ENCODE assay signal across 12 cellular contexts in the genomic region with DNA sequence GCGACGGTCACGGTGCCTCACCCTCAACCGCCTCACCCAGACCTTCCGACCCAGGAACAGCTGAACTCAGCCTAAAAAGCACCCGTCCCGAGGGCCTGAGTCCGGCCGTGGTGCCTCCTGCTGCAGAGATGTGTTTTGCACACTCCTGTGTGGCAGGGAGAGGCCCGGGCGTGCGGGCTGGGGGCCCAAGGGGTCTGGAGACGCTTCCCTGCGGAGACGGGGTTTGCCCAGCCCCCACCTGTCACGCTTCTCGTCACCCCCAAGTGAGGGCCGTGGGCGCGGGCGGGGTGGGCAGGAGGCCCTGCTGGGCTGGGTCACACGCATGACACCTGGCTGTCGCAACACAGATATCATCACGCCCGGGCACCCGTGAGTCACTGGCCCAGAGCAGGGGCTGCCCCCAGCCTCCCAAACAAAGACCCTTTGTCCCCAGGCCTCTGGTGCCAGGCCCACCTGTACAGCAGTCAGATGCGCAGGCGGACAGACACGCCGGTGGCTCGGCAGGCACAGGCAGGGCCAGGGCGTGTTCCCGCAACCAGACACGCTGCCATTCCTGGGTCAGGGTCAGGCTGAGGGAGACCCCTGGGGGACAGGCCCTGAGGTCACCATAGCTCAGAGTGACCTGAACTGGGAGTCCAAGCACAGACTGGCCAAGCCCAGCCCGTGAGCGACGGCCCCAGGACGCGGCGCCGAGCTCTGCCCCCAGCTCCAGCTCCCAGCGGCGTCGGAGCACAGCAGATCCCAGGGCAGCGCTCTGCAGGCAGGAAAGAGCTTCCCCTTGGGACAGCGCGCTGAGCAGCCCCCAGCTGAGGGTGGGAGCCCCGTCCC. TPM values are rescaled to one million over a fixed set of nuclear protein-coding genes. Genes with fewer than 3 reads are reported as not detected.
DNase-seq lines count a peak whose midpoint lies in the region; ATAC-seq and TF ChIP-seq lines count a peak whose summit lies in the region.
"Had no signal": no experiment of that assay in that cellular context is flagged by ENCODE, and none has a peak within 500 bp of the region (broad histone marks: within the 10 kb centered on the region; RNA-seq: fewer than 3 reads in every experiment).

No MANE protein-coding gene starts in this region.

- H3K36me3 Mint-ChIP-seq in naive thymus-derived CD8-positive, alpha-beta T cell: peaks cover 0 to 8% (median 0%) of the 10 kb centered on the region in 3 donors

- no peaks in the 10 kb centered on the region for H3K9me3 Mint-ChIP-seq in naive thymus-derived CD8-positive, alpha-beta T cell

- H3K79me2 ChIP-seq in DND-41 (ENCODE audit: insufficient read depth, low read length): peaks cover 20% of the 10 kb centered on the region
- H3K79me2 ChIP-seq in PC-3 (ENCODE audit: low read length): peaks cover 27% of the 10 kb centered on the region

- BruUV-seq in PC-3 (replicated peaks; lab: Mats Ljungman, UMichigan): no TSS peak

- 0 out of 3 replicates have a peak, but pooled peaks have one; percentile 4 for ATAC-seq in DND-41 (ENCODE audit: insufficient read depth, low read depth)
- peak; percentile 29 for ATAC-seq in PC-3
- ATAC-seq in naive thymus-derived CD8-positive, alpha-beta T cell: no peak
- no peak for ATAC-seq in GM21447 (IDR thresholded peaks at IDR 0.05; ENCODE audit: unreplicated experiment)
- ATAC-seq: left cardiac atrium had no signal

- CTCF ChIA-PET in PC-3 (lab: Charles Lee): interaction anchor here (0.6 to 0.9 kb wide), 2 partner anchors 56 to 115 kb away, joined by 3 to 4 read pairs; no protein-coding TSS in a partner anchor

- no peak for DNase-seq in DND-41
- DNase-seq in PC-3: peak; percentile 82
- peak; percentile 65 for DNase-seq in left kidney (ENCODE audit: low read depth, low spot score)
- DNase-seq in naive thymus-derived CD8-positive, alpha-beta T cell: no peak
- no peak for DNase-seq in EL
- DNase-seq: brain microvascular endothelial cell, COR-L47, left cardiac atrium, NCI-H1436 treated with DMSO at 0.1 percent for 48 hours, T1000, tibial artery had no signal

- H3K4me1 ChIP-seq in DND-41 (ENCODE audit: insufficient read depth, low read length) (peaks cover 16% of the 10 kb centered on the region), PC-3 (ENCODE audit: insufficient read depth, low read length) (peaks cover 57% of the 10 kb centered on the region)

- H3K9me3 ChIP-seq in DND-41 (ENCODE audit: insufficient read depth, low read length, severe bottlenecking): no peaks in the 10 kb centered on the region
- no peaks in the 10 kb centered on the region for H3K9me3 ChIP-seq in PC-3 (ENCODE audit: low read length)
- H3K9me3 ChIP-seq: tibial artery had no signal

- H3K4me3 ChIP-seq in DND-41 (ENCODE audit: low read depth in 1 of 2, low read length in 2 of 2): no peak overlapping the region
- H3K4me3 ChIP-seq in PC-3 (ENCODE audit: low read length): peak overlapping the region; percentile 39
- H3K4me3 ChIP-seq: tibial artery had no signal

- H3K4me3 Mint-ChIP-seq in naive thymus-derived CD8-positive, alpha-beta T cell: no peak overlapping the region

- H3K27me3 ChIP-seq in DND-41 (ENCODE audit: insufficient read depth, low read length, poor library complexity) (no peaks in the 10 kb centered on the region), PC-3 (ENCODE audit: low read length) (no peaks in the 10 kb centered on the region)
- H3K27me3 ChIP-seq: brain microvascular endothelial cell had no signal

- H4K20me1 ChIP-seq in DND-41 (ENCODE audit: insufficient read depth, low read length) (peaks cover 43% of the 10 kb centered on the region), PC-3 (ENCODE audit: low read length) (no peaks in the 10 kb centered on the region)

- H3F3A ChIP-seq in PC-3 (ENCODE audit: low read length, unreplicated experiment): no peaks in the 10 kb centered on the region

- intact Hi-C loops in PC-3 (cut with micrococcal nuclease): loop anchor here (2.0 to 5.0 kb wide), 2 partner anchors 27 to 54 kb away; no protein-coding TSS in a partner anchor

- H3K9ac ChIP-seq in DND-41 (ENCODE audit: low read depth, low read length) (no peak overlapping the region), PC-3 (ENCODE audit: low read length) (peak overlapping the region; percentile 71)

- no peaks in the 10 kb centered on the region for H3K9me2 ChIP-seq in PC-3 (replicated peaks; ENCODE audit: low read length)

- H3K36me3 ChIP-seq in DND-41 (ENCODE audit: insufficient read depth, low read length) (peaks cover 23% of the 10 kb centered on the region), PC-3 (ENCODE audit: low read depth, low read length) (no peaks in the 10 kb centered on the region)

- TF ChIP-seq CTCF in DND-41 (IDR thresholded peaks at IDR 0.05; ENCODE audit: borderline replicate concordance, extremely low read depth, low read length, poor library complexity, severe bottlenecking): no peak
- TF ChIP-seq CTCF in PC-3 (conservative IDR thresholded peaks at IDR 0.05; ENCODE audit: low read depth, low read length): no peak

- POLR2A ChIA-PET in PC-3 (lab: Charles Lee; ENCODE audit: unreplicated experiment): interaction anchor here (0.5 kb wide), 1 partner anchor 30 kb away, joined by 3 read pairs; no protein-coding TSS in a partner anchor
- POLR2A ChIA-PET in naive thymus-derived CD8-positive, alpha-beta T cell (lab: Charles Lee): no interaction called here

- H2AFZ ChIP-seq in DND-41 (ENCODE audit: low read depth, low read length) (no peak overlapping the region), PC-3 (ENCODE audit: low read length) (peak overlapping the region; percentile 24; the same call in 1 of the 2 replicates)

- H3K27me3 Mint-ChIP-seq in naive thymus-derived CD8-positive, alpha-beta T cell: no peaks in the 10 kb centered on the region

- H3K4me1 Mint-ChIP-seq in naive thymus-derived CD8-positive, alpha-beta T cell: peaks cover 4 to 18% (median 15%) of the 10 kb centered on the region in 4 donors

- H3K27ac Mint-ChIP-seq in naive thymus-derived CD8-positive, alpha-beta T cell: no peak overlapping the region

- H3K4me2 ChIP-seq in DND-41 (ENCODE audit: insufficient read depth, low read length) (no peak overlapping the region), PC-3 (ENCODE audit: low read length) (peak overlapping the region; percentile 76)

- H3K27ac ChIP-seq in DND-41 (ENCODE audit: low read length) (no peak overlapping the region), PC-3 (ENCODE audit: low read length) (peak overlapping the region; percentile 91)
- H3K27ac ChIP-seq: brain microvascular endothelial cell, tibial artery had no signal

RNA-seq across cellular contexts. Expression of a gene that starts 6.1 kb away (rescaled TPM):
- total RNA-seq in PC-3 (2014; rRNA removed): 74.0 and 92.2 TPM in 2 replicates
- total RNA-seq in naive thymus-derived CD8-positive, alpha-beta T cell: 10 to 100 TPM; 21.4 to 23.6 TPM
- polyA plus RNA-seq in naive thymus-derived CD8-positive, alpha-beta T cell: 10 to 100 TPM in 2 of 3 donors, 1 to 10 TPM in 1; 8.8 to 24.6 (median 14.6) TPM

RNA-seq across cellular contexts. Expression of a gene that starts 6.3 kb away (rescaled TPM):
- total RNA-seq in PC-3 (2014; rRNA removed): 254 and 317 TPM in 2 replicates
- total RNA-seq in naive thymus-derived CD8-positive, alpha-beta T cell: 100 to 1,000 TPM; 110 to 115 TPM
- 10 to 100 TPM; 73.8 to 86.3 (median 76.7) TPM for polyA plus RNA-seq in naive thymus-derived CD8-positive, alpha-beta T cell

RNA-seq across cellular contexts. Expression of a gene that starts 8.4 kb away (rescaled TPM):
- total RNA-seq in PC-3 (2014; rRNA removed): 2.8 and 3.9 TPM in 2 replicates
- 1 to 10 TPM; 5.0 to 7.1 TPM for total RNA-seq in naive thymus-derived CD8-positive, alpha-beta T cell
- polyA plus RNA-seq in naive thymus-derived CD8-positive, alpha-beta T cell: under 1 TPM in 1 of 3 donors, not detected in 2; 0.22 TPM

RNA-seq across cellular contexts. Expression of a gene that starts 24.1 kb away (rescaled TPM):
- 0.11 and 0.17 TPM in 2 replicates for total RNA-seq in PC-3 (2014; rRNA removed)
- under 1 TPM; 0.44 to 0.73 TPM for total RNA-seq in naive thymus-derived CD8-positive, alpha-beta T cell
- polyA plus RNA-seq in naive thymus-derived CD8-positive, alpha-beta T cell: under 1 TPM; 0.30 to 0.62 (median 0.30) TPM

RNA-seq across cellular contexts. Expression of a gene that starts 31.7 kb away (rescaled TPM):
- 87.2 and 120 TPM in 2 replicates for total RNA-seq in PC-3 (2014; rRNA removed)
- 1 to 10 TPM; 1.5 to 1.6 TPM for total RNA-seq in naive thymus-derived CD8-positive, alpha-beta T cell
- polyA plus RNA-seq in naive thymus-derived CD8-positive, alpha-beta T cell: 1 to 10 TPM in 1 of 3 donors, not detected in 2; 2.3 TPM

Comparison
In these comparisons a context has a peak if more than half of its experiments do, and no peak if none do; other contexts are left out.
1. ATAC-seq: peak in DND-41 (single experiment) and PC-3 (single experiment); none in naive thymus-derived CD8-positive, alpha-beta T cell (0 of 2) and GM21447 (single experiment).
2. DNase-seq: peak in PC-3 (single experiment) and left kidney (single experiment); none in DND-41 (single experiment), naive thymus-derived CD8-positive, alpha-beta T cell (0 of 10) and EL (single experiment).